17 cellular contexts compared by ENCODE assay signal in the genomic region with DNA sequence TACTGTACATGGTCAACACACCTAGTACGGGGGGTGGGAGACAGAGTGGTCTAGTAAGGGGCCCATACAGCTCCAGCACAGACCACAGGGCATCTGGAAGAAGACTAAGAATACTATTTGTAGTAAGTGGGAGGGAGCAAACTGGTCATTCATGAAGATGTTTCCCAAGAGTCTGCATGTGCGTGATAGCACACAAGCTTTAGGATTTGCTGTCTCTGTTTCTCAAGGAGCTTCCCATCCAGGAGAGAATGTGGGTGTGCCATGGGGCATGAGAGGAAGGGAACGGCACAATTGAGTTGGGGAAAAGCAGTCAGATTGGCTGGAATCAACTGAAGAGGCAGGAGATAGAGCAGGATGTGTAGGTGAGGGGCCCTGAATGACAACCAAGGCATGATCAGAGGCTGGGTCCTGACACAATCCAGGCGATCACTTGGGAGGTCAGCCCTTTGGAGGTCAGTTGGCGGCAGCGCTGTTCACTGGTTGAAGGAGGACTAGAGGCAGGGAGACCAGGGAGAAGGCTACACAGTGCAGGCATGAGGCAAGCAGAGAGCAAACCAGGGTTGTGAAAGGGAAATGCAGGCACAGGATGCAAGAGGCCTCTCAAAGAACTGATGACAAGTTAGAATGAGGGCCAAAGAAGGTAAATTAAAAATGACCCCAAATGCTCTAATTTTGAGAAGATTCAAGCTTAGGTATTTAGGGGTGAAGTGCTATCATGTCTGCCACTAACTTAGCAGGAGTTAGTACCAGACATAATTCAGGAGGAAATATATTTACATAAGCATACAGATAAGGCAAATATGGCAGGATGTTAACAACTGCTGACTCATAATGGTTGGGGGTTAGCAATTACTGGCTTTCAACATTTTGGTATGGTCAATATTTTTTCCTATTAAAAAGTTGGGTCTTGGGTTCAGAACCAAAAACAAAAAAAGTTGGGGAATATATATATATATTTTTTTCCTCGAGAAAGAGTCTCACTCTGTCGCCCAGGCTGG. TPM values are rescaled to one million over a fixed set of nuclear protein-coding genes. Genes with fewer than 3 reads are reported as not detected.
DNase-seq lines count a peak whose midpoint lies in the region; ATAC-seq and TF ChIP-seq lines count a peak whose summit lies in the region.
"Had no signal": no experiment of that assay in that cellular context is flagged by ENCODE, and none has a peak within 500 bp of the region (broad histone marks: within the 10 kb centered on the region; RNA-seq: fewer than 3 reads in every experiment).

No MANE protein-coding gene starts in this region.

- no peak overlapping the region for H3K4me2 ChIP-seq in mesenchymal stem cell (ENCODE audit: low read length, poor library complexity, severe bottlenecking)

- peaks cover 34% of the 10 kb centered on the region for H3K79me1 ChIP-seq in mesenchymal stem cell (replicated peaks; ENCODE audit: low read length, poor library complexity, severe bottlenecking)

- peak overlapping the region; percentile 5 to 80 for H3K4ac ChIP-seq in mesenchymal stem cell (ENCODE audit: low read depth in 1 of 2, low read length in 2 of 2)

- H2BK5ac ChIP-seq in mesenchymal stem cell (ENCODE audit: low read depth, low read length, poor library complexity, severe bottlenecking): no peak overlapping the region

- H3K27me3 Mint-ChIP-seq in HFFc6 (ENCODE audit: insufficient read depth): peaks cover 2% of the 10 kb centered on the region
- H3K27me3 Mint-ChIP-seq in activated T-helper 1 cell treated with anti-CD3 and anti-CD28 coated beads, Interleukin-12 subunit alpha, Interleukin-12 subunit beta, Interleukin-2, Interleukin-4 antibody, amounts not matched to agents 30 ng/mL and 10 ng/mL and 1 ng/mL, durations not matched to agents 14 hours and 24 hours and 36 hours (ENCODE audit: insufficient read depth): no peaks in the 10 kb centered on the region

- H3K27ac ChIP-seq in mesenchymal stem cell (ENCODE audit: low read length, poor library complexity, severe bottlenecking): no peak overlapping the region
- no peak overlapping the region for H3K27ac ChIP-seq in lower lobe of right lung
- H3K27ac ChIP-seq: 22Rv1, upper lobe of left lung had no signal

- H2AK5ac ChIP-seq in mesenchymal stem cell (ENCODE audit: low read length, severe bottlenecking): no peak overlapping the region

- no peak overlapping the region for H2BK15ac ChIP-seq in mesenchymal stem cell (ENCODE audit: low read depth, poor library complexity, severe bottlenecking)

- H3K27me3 ChIP-seq in mesenchymal stem cell (ENCODE audit: control insufficient read depth in 1 of 2, insufficient read depth in 1 of 2, low read length in 2 of 2) (no peaks in the 10 kb centered on the region), lower lobe of right lung (ENCODE audit: low read depth) (no peaks in the 10 kb centered on the region)
- H3K27me3 ChIP-seq: upper lobe of left lung had no signal

- peak overlapping the region; percentile 84 for H3K27ac Mint-ChIP-seq in HFFc6
- peak overlapping the region; percentile 69 for H3K27ac Mint-ChIP-seq in activated T-helper 1 cell treated with anti-CD3 and anti-CD28 coated beads, Interleukin-12 subunit alpha, Interleukin-12 subunit beta, Interleukin-2, Interleukin-4 antibody, amounts not matched to agents 30 ng/mL and 10 ng/mL and 1 ng/mL, durations not matched to agents 14 hours and 24 hours and 36 hours

- intact Hi-C loops in activated T-helper 1 cell treated with anti-CD3 and anti-CD28 coated beads, Interleukin-12 subunit alpha, Interleukin-12 subunit beta, Interleukin-2, Interleukin-4 antibody, amounts not matched to agents 30 ng/mL and 10 ng/mL and 1 ng/mL, durations not matched to agents 14 hours and 24 hours and 36 hours (cut with micrococcal nuclease): no loop called here
- intact Hi-C loops in lower lobe of right lung (cut with DNase I): no loop called here

- H3K14ac ChIP-seq in mesenchymal stem cell (ENCODE audit: low read length in 2 of 2): peak overlapping the region in 1 of 2 experiments; percentile 14

- peak overlapping the region; percentile 0 to 34 for H3K18ac ChIP-seq in mesenchymal stem cell (ENCODE audit: low read depth in 1 of 2, low read length in 2 of 2)

- H4K8ac ChIP-seq in mesenchymal stem cell (ENCODE audit: low read length): peak overlapping the region; percentile 5

- H3K9me3 Mint-ChIP-seq in HFFc6: no peaks in the 10 kb centered on the region
- no peaks in the 10 kb centered on the region for H3K9me3 Mint-ChIP-seq in activated T-helper 1 cell treated with anti-CD3 and anti-CD28 coated beads, Interleukin-12 subunit alpha, Interleukin-12 subunit beta, Interleukin-2, Interleukin-4 antibody, amounts not matched to agents 30 ng/mL and 10 ng/mL and 1 ng/mL, durations not matched to agents 14 hours and 24 hours and 36 hours

- DNase-seq in DMS53 (lab: John Stamatoyannopoulos, UW) (peak; percentile 32), DMS53 treated with DMSO at 0.1 percent for 48 hours (lab: John Stamatoyannopoulos, UW; ENCODE audit: unreplicated experiment) (no peak), HFFc6 (no peak), mesenchymal stem cell (peak; percentile 67), lower lobe of right lung (no peak), AG08396 (ENCODE audit: low spot score) (no peak), activated T-cell treated with anti-CD3 and anti-CD28 coated beads for 4 hours (no peak)
- DNase-seq in activated T-helper 1 cell treated with anti-CD3 and anti-CD28 coated beads, Interleukin-12 subunit alpha, Interleukin-12 subunit beta, Interleukin-2, Interleukin-4 antibody, amounts not matched to agents 30 ng/mL and 10 ng/mL and 1 ng/mL, durations not matched to agents 14 hours and 24 hours and 36 hours (ENCODE audit: low spot score): no peak
- DNase-seq: activated CD4-positive, alpha-beta T cell treated with anti-CD3 and anti-CD28 coated beads for 1 hour; activated effector memory CD4-positive, alpha-beta T cell treated with anti-CD3 and anti-CD28 coated beads, Interleukin-2, amount 50 U/mL, for 16 hours; mammary epithelial cell; stimulated activated CD4-positive, alpha-beta T cell treated with anti-CD3 and anti-CD28 coated beads, Interleukin-15, amount 100 ng/mL, for 24 hours; upper lobe of left lung had no signal

- peak overlapping the region in 1 of 2 experiments; percentile 34 for H3K23ac ChIP-seq in mesenchymal stem cell (ENCODE audit: low read length in 2 of 2)

- H3K4me3 Mint-ChIP-seq in HFFc6: peak overlapping the region; percentile 25
- no peak overlapping the region for H3K4me3 Mint-ChIP-seq in activated T-helper 1 cell treated with anti-CD3 and anti-CD28 coated beads, Interleukin-12 subunit alpha, Interleukin-12 subunit beta, Interleukin-2, Interleukin-4 antibody, amounts not matched to agents 30 ng/mL and 10 ng/mL and 1 ng/mL, durations not matched to agents 14 hours and 24 hours and 36 hours

- H3K9me3 ChIP-seq in mesenchymal stem cell (ENCODE audit: control insufficient read depth, low read length) (no peaks in the 10 kb centered on the region), lower lobe of right lung (no peaks in the 10 kb centered on the region)
- H3K9me3 ChIP-seq: upper lobe of left lung had no signal

- H3K4me1 ChIP-seq in mesenchymal stem cell (ENCODE audit: control insufficient read depth, insufficient read depth, low read depth, low read length) (peaks cover 23% of the 10 kb centered on the region), lower lobe of right lung (peaks cover 15% of the 10 kb centered on the region)

- H3K36me3 ChIP-seq in mesenchymal stem cell (ENCODE audit: control insufficient read depth in 1 of 2, insufficient read depth in 2 of 2, low read depth in 1 of 2, low read length in 2 of 2): no peaks in the 10 kb centered on the region
- H3K36me3 ChIP-seq in lower lobe of right lung: no peaks in the 10 kb centered on the region
- H3K36me3 ChIP-seq: upper lobe of left lung had no signal

- WGBS in mesenchymal stem cell: 88% methylated on average over 8 of the region's 8 CpGs

- ATAC-seq in lower lobe of right lung: no peak

- H3K4me1 Mint-ChIP-seq in HFFc6 (ENCODE audit: low read depth): peaks cover 82% of the 10 kb centered on the region
- H3K4me1 Mint-ChIP-seq in activated T-helper 1 cell treated with anti-CD3 and anti-CD28 coated beads, Interleukin-12 subunit alpha, Interleukin-12 subunit beta, Interleukin-2, Interleukin-4 antibody, amounts not matched to agents 30 ng/mL and 10 ng/mL and 1 ng/mL, durations not matched to agents 14 hours and 24 hours and 36 hours (ENCODE audit: low read depth): peaks cover 67% of the 10 kb centered on the region

- no peak for TF ChIP-seq CTCF in HFFc6 (IDR thresholded peaks at IDR 0.05)
- TF ChIP-seq CTCF in lower lobe of right lung (IDR thresholded peaks at IDR 0.05): no peak

- no peaks in the 10 kb centered on the region; the same call in 1 of the 2 replicates for H3K36me3 Mint-ChIP-seq in HFFc6 (ENCODE audit: low read depth)
- peaks cover 4% of the 10 kb centered on the region for H3K36me3 Mint-ChIP-seq in activated T-helper 1 cell treated with anti-CD3 and anti-CD28 coated beads, Interleukin-12 subunit alpha, Interleukin-12 subunit beta, Interleukin-2, Interleukin-4 antibody, amounts not matched to agents 30 ng/mL and 10 ng/mL and 1 ng/mL, durations not matched to agents 14 hours and 24 hours and 36 hours (ENCODE audit: low read depth)

- H3K9ac ChIP-seq in mesenchymal stem cell (ENCODE audit: low read length): no peak overlapping the region

- peak overlapping the region in 1 of 2 experiments; percentile 59 for H2BK12ac ChIP-seq in mesenchymal stem cell (ENCODE audit: low read length in 2 of 2)

- H3K4me3 ChIP-seq in mesenchymal stem cell (ENCODE audit: insufficient read depth in 1 of 2, low read depth in 1 of 2, low read length in 2 of 2) (no peak overlapping the region), lower lobe of right lung (no peak overlapping the region)
- H3K4me3 ChIP-seq: upper lobe of left lung had no signal

- peak overlapping the region; percentile 21 for H2BK120ac ChIP-seq in mesenchymal stem cell (ENCODE audit: low read depth, low read length)

- H2AFZ ChIP-seq in mesenchymal stem cell (ENCODE audit: low read depth, low read length): no peak overlapping the region

- H4K91ac ChIP-seq in mesenchymal stem cell (ENCODE audit: low read length): no peak overlapping the region

RNA-seq across cellular contexts. Expression of a gene that starts 10.3 kb away (rescaled TPM):
- 10 to 100 TPM; 24.3 to 26.0 (median 24.5) TPM for total RNA-seq in HFFc6 (2021; fragmentation: NEBNext Ultra II Directional; extraction: Animal tissue kit (Norgen Biotek cat#: 25700))
- total RNA-seq in activated T-helper 1 cell treated with anti-CD3 and anti-CD28 coated beads, Interleukin-12 subunit alpha, Interleukin-12 subunit beta, Interleukin-2, Interleukin-4 antibody, amounts not matched to agents 30 ng/mL and 10 ng/mL and 1 ng/mL, durations not matched to agents 14 hours and 24 hours and 36 hours: 44.9 and 45.1 TPM in 2 replicates
- polyA plus RNA-seq in mesenchymal stem cell (2013, experiment 1 of 2): 7.8 TPM
- 6.8 TPM for polyA plus RNA-seq in mesenchymal stem cell (2013, experiment 2 of 2)
- total RNA-seq in lower lobe of right lung: 18.2 TPM

RNA-seq across cellular contexts. Expression of a gene that starts 24.8 kb away (rescaled TPM):
- total RNA-seq in HFFc6 (2021; fragmentation: NEBNext Ultra II Directional; extraction: Animal tissue kit (Norgen Biotek cat#: 25700)): under 1 TPM in 1 of 6 experiments, not detected in 5; 0.21 TPM
- not detected in 2 replicates for total RNA-seq in activated T-helper 1 cell treated with anti-CD3 and anti-CD28 coated beads, Interleukin-12 subunit alpha, Interleukin-12 subunit beta, Interleukin-2, Interleukin-4 antibody, amounts not matched to agents 30 ng/mL and 10 ng/mL and 1 ng/mL, durations not matched to agents 14 hours and 24 hours and 36 hours
- polyA plus RNA-seq in mesenchymal stem cell (2013, experiment 1 of 2): 0.03 TPM
- polyA plus RNA-seq in mesenchymal stem cell (2013, experiment 2 of 2): 0.01 TPM
- total RNA-seq in lower lobe of right lung: not detected
- total RNA-seq: bronchial epithelial cell, M059J, mammary epithelial cell, osteocyte, upper lobe of left lung had no signal

RNA-seq across cellular contexts. Expression of a gene that starts 58.2 kb away (rescaled TPM):
- 10 to 100 TPM; 53.9 to 68.1 (median 55.7) TPM for total RNA-seq in HFFc6 (2021; fragmentation: NEBNext Ultra II Directional; extraction: Animal tissue kit (Norgen Biotek cat#: 25700))
- 16.5 and 17.8 TPM in 2 replicates for total RNA-seq in activated T-helper 1 cell treated with anti-CD3 and anti-CD28 coated beads, Interleukin-12 subunit alpha, Interleukin-12 subunit beta, Interleukin-2, Interleukin-4 antibody, amounts not matched to agents 30 ng/mL and 10 ng/mL and 1 ng/mL, durations not matched to agents 14 hours and 24 hours and 36 hours
- 5.4 TPM for polyA plus RNA-seq in mesenchymal stem cell (2013, experiment 1 of 2)
- 5.4 TPM for polyA plus RNA-seq in mesenchymal stem cell (2013, experiment 2 of 2)
- total RNA-seq in lower lobe of right lung: 8.2 TPM

RNA-seq across cellular contexts. Expression of a gene that starts 58.6 kb away (rescaled TPM):
- 10 to 100 TPM in 2 of 6 experiments, 1 to 10 TPM in 4; 7.1 to 13.1 (median 9.4) TPM for total RNA-seq in HFFc6 (2021; fragmentation: NEBNext Ultra II Directional; extraction: Animal tissue kit (Norgen Biotek cat#: 25700))
- total RNA-seq in activated T-helper 1 cell treated with anti-CD3 and anti-CD28 coated beads, Interleukin-12 subunit alpha, Interleukin-12 subunit beta, Interleukin-2, Interleukin-4 antibody, amounts not matched to agents 30 ng/mL and 10 ng/mL and 1 ng/mL, durations not matched to agents 14 hours and 24 hours and 36 hours: 53.2 and 53.7 TPM in 2 replicates
- 19.9 TPM for polyA plus RNA-seq in mesenchymal stem cell (2013, experiment 1 of 2)
- 18.4 TPM for polyA plus RNA-seq in mesenchymal stem cell (2013, experiment 2 of 2)
- 47.8 TPM for total RNA-seq in lower lobe of right lung

Comparison
In these comparisons a context has a peak if more than half of its experiments do, and no peak if none do; other contexts are left out.
1. DNase-seq: peak in DMS53 (single experiment) and mesenchymal stem cell (single experiment); none in DMS53 treated with DMSO at 0.1 percent for 48 hours (single experiment), HFFc6 (single experiment), activated T-helper 1 cell treated with anti-CD3 and anti-CD28 coated beads, Interleukin-12 subunit alpha, Interleukin-12 subunit beta, Interleukin-2, Interleukin-4 antibody, amounts not matched to agents 30 ng/mL and 10 ng/mL and 1 ng/mL, durations not matched to agents 14 hours and 24 hours and 36 hours (single experiment), lower lobe of right lung (single experiment), AG08396 (single experiment) and activated T-cell treated with anti-CD3 and anti-CD28 coated beads for 4 hours (single experiment).